Comparison of ENCODE assay signal across 19 cellular contexts in the genomic region with DNA sequence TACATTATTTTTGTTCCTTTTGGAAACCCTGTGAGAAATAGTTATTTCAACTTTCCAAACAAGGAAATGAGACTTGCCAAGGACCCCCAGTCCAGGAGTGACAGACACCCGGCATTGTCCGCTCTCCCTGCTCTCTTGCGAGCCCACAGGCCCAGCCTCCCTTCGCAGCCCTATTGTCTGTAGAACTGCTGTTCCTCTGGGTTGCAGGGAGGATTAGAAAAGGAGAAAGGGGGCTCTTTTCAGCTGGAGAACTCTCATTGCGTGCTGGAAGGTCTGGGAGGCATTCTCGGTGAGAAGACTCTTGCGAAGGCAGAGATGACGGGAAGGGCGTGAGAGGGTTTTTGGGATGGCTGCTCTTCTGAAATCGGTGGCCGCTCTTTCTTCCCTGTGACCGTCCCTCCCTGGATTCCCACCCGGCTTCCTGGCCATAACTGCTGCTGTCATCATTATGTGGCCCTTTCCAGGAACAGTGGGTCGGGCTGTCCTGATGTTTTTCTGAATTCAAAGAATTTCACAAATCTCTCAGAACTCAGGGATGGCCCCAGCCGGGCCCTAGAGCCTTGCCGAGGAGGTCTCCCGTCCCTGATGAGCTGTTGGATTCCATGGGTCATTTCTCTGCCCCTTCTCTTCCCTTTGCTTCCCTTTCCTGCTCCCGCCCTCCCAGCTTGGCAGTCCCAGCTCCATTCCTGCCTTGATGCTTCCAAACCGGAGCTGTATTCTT.
"Had no signal": no experiment of that assay in that cellular context is flagged by ENCODE, and none has a peak within 500 bp of the region (broad histone marks: within the 10 kb centered on the region; RNA-seq: fewer than 3 reads in every experiment).

No MANE protein-coding gene starts in this region.

- H3K9me3 Mint-ChIP-seq: dendritic cell treated with granulocyte-macrophage colony-stimulating factor and Interleukin-4, amounts not matched to agents 40 ng/mL and 50 ng/mL, for 4 days; effector memory CD8-positive, alpha-beta T cell; natural killer cell treated with Interleukin-12 subunit alpha and Interleukin-12 subunit beta and Interleukin-15 and Interleukin-18, amount 100 ng/mL, for 72 hours; type B pancreatic cell had no signal

- H3K27ac Mint-ChIP-seq: dendritic cell treated with granulocyte-macrophage colony-stimulating factor and Interleukin-4, amounts not matched to agents 40 ng/mL and 50 ng/mL, for 4 days; effector memory CD8-positive, alpha-beta T cell; natural killer cell treated with Interleukin-12 subunit alpha and Interleukin-12 subunit beta and Interleukin-15 and Interleukin-18, amount 100 ng/mL, for 72 hours; type B pancreatic cell had no signal

- DNase-seq: effector memory CD8-positive, alpha-beta T cell; gastrocnemius medialis; heart right ventricle; islet precursor cell; mammary epithelial cell; midbrain; posterior cingulate gyrus; small intestine; stimulated activated CD4-positive, alpha-beta T cell treated with anti-CD3 and anti-CD28 coated beads, Interleukin-2, amount 100 ng/mL, for 48 hours; stimulated activated naive CD4-positive, alpha-beta T cell treated with Interleukin-2 at 50 U/mL for 16 hours had no signal

- H3K4me3 ChIP-seq: esophagus muscularis mucosa, gastrocnemius medialis, heart right ventricle, right atrium auricular region had no signal

- H3K36me3 Mint-ChIP-seq: natural killer cell treated with Interleukin-12 subunit alpha and Interleukin-12 subunit beta and Interleukin-15 and Interleukin-18, amount 100 ng/mL, for 72 hours; type B pancreatic cell had no signal

- H3K27me3 ChIP-seq: esophagus muscularis mucosa, gastrocnemius medialis, right atrium auricular region had no signal

- H3K36me3 ChIP-seq: esophagus muscularis mucosa, gastrocnemius medialis, heart right ventricle, right atrium auricular region had no signal

- FAIRE-seq: colon, small intestine, urothelium cell line had no signal

- H3K4me3 Mint-ChIP-seq: dendritic cell treated with granulocyte-macrophage colony-stimulating factor and Interleukin-4, amounts not matched to agents 40 ng/mL and 50 ng/mL, for 4 days; effector memory CD8-positive, alpha-beta T cell; natural killer cell treated with Interleukin-12 subunit alpha and Interleukin-12 subunit beta and Interleukin-15 and Interleukin-18, amount 100 ng/mL, for 72 hours; type B pancreatic cell had no signal

- H3K9me3 ChIP-seq: esophagus muscularis mucosa, gastrocnemius medialis, heart right ventricle, right atrium auricular region had no signal

- ATAC-seq: effector memory CD8-positive, alpha-beta T cell; gastrocnemius medialis; heart right ventricle; left lobe of liver; natural killer cell treated with Interleukin-12 subunit alpha and Interleukin-12 subunit beta and Interleukin-15 and Interleukin-18, amount 100 ng/mL, for 72 hours had no signal

- H3K27ac ChIP-seq: epithelial cell of prostate, esophagus muscularis mucosa, gastrocnemius medialis, heart right ventricle, right atrium auricular region had no signal
